In genomic region chr5:131751551-131751950, GRCh38 we compare ENCODE assay signal across 23 cellular contexts.
"Had no signal": no experiment of that assay in that cellular context is flagged by ENCODE, and none has a peak within 500 bp of the region (broad histone marks: within the 10 kb centered on the region; RNA-seq: fewer than 3 reads in every experiment).

No MANE protein-coding gene starts in this region.

- H3K27me3 ChIP-seq: adrenal gland, Peyer's patch, SJSA1 had no signal

- H3K27ac ChIP-seq: adrenal gland, Peyer's patch, SJSA1 had no signal

- ATAC-seq: activated CD4-positive, CD25-positive, alpha-beta regulatory T cell treated with anti-CD3 and anti-CD28 coated beads, Interleukin-2, amount 50 U/mL, for 24 hours; activated CD8-positive, alpha-beta memory T cell treated with anti-CD3 and anti-CD28 coated beads, Interleukin-2, amount 10 ng/mL, durations not matched to agents 7 days and 5 days; activated CD8-positive, alpha-beta T cell treated with anti-CD3 and anti-CD28 coated beads, Interleukin-2, amount 10 ng/mL, durations not matched to agents 7 days and 5 days; activated T-helper 17 cell treated with anti-CD3 and anti-CD28 coated beads, Interleukin-2, amount 50 U/mL, for 72 hours; SK-N-SH treated with all-trans-retinoic acid at 6 μM for 48 hours had no signal

- H3K9me3 ChIP-seq: adrenal gland, Peyer's patch, SJSA1 had no signal

- H3K4me3 ChIP-seq: adrenal gland, Peyer's patch, SJSA1 had no signal

- H3K36me3 ChIP-seq: adrenal gland, Peyer's patch had no signal

- H3K4me1 ChIP-seq: Peyer's patch had no signal

- DNase-seq: activated CD4-positive, alpha-beta T cell treated with anti-CD3 and anti-CD28 coated beads for 48 hours; activated CD4-positive, alpha-beta T cell treated with anti-CD3 and anti-CD28 coated beads, Interleukin-2, amount 50 U/mL, for 4 hours; activated CD8-positive, alpha-beta memory T cell treated with anti-CD3 and anti-CD28 coated beads, Interleukin-2, amount 10 ng/mL, durations not matched to agents 7 days and 5 days; activated CD8-positive, alpha-beta T cell treated with anti-CD3 and anti-CD28 coated beads, Interleukin-2, amount 10 ng/mL, durations not matched to agents 7 days and 5 days; activated gamma-delta T cell; activated naive CD4-positive, alpha-beta T cell treated with anti-CD3 and anti-CD28 coated beads, Interleukin-2, amount 10 ng/mL, durations not matched to agents 7 days and 5 days; activated naive CD8-positive, alpha-beta T cell treated with anti-CD3 and anti-CD28 coated beads for 36 hours; activated T-cell treated with anti-CD3 and anti-CD28 coated beads, Interleukin-2, amount 50 U/mL, for 24 hours; adrenal gland; anterior cingulate cortex; NCI-H1105 treated with DMSO at 0.1 percent for 48 hours; NCI-H1436 treated with DMSO at 0.1 percent for 48 hours; NCI-H187; NCI-H2081; NCI-H446; NCI-H524; Peyer's patch; SHP77; SW 1271 had no signal
